In the genomic region with DNA sequence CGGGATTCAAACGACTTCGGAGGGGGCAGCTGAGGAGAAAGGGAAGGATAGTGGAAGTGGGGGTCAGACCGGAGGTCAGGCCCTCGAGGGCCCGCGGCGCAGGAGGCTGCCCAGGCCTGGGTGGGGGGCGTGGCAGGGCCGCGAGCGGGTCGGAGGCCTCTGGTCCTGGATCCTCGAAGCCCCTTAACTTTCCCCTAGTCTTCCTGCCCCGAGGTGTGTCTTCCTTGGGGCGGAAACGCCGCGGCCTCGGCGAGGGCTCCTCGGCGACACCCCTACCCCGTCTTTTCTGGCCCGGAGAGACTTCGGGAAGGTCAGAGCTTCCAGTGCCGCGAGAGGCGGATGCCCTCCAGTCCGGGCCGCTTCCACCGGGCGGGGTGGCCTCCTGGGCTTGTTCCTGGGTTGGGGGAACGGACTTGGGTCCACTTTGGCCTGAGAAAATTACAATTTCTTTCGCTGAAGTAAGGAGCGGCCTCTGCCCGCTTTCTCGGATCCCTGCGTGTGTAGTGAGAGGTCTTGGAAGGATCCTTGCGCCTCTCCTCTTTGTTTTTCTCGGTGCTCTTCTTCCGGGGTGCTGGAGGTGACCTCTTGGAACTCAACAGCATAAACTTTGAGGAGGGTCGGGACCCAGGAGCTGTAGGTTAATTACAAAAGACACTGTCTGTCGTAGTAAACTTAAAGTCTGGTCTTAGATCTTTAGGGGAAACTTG, we compare ENCODE assay signal across 8 cellular contexts. TPM values are rescaled to one million over a fixed set of nuclear protein-coding genes. Genes with fewer than 3 reads are reported as not detected.
DNase-seq lines count a peak whose midpoint lies in the region; ATAC-seq and TF ChIP-seq lines count a peak whose summit lies in the region.

No MANE protein-coding gene starts in this region.

- ATAC-seq in GM18868 (IDR thresholded peaks at IDR 0.05; ENCODE audit: unreplicated experiment) (peak; percentile 6), HG03064 (IDR thresholded peaks at IDR 0.05; ENCODE audit: low read depth, unreplicated experiment) (peak; percentile 12), left lung (peak; percentile 43)

- H3K4me1 ChIP-seq in SJCRH30, result no peaks in the 10 kb centered on the region
- H3K4me1 ChIP-seq in left lung, result peaks cover 13 to 53% of the 10 kb centered on the region in 2 donors
- peaks cover 39 to 54% (median 48%) of the 10 kb centered on the region in 4 donors for H3K4me1 ChIP-seq in stomach

- H3K9me3 ChIP-seq in SJCRH30 (replicated peaks) (no peaks in the 10 kb centered on the region), left lung (no peaks in the 10 kb centered on the region), stomach (no peaks in the 10 kb centered on the region)

- H3K36me3 ChIP-seq in SJCRH30, result 0 out of 2 replicates have a peak, but pooled peaks cover 4% of the 10 kb centered on the region
- H3K36me3 ChIP-seq in left lung, result no peaks in the 10 kb centered on the region
- peaks cover 0 to 4% (median 0%) of the 10 kb centered on the region in 4 donors for H3K36me3 ChIP-seq in stomach

- WGBS in stomach, 5 donors, result 0 to 1% (median 1%) methylated on average over 17 to 44 of the region's 44 CpGs

- no peak for TF ChIP-seq POLR2A in stomach (IDR thresholded peaks at IDR 0.05)

- H3K27ac ChIP-seq in SJCRH30 (peak overlapping the region; percentile 88), left lung (peak overlapping the region; percentile 92 to 99), stomach (peak overlapping the region; percentile 94 to 99 (median 96))

- H3K4me3 ChIP-seq in SJCRH30 (peak overlapping the region; percentile 85), choroid plexus epithelial cell (ENCODE audit: low read depth, low read length) (peak overlapping the region; percentile 96), left lung (peak overlapping the region; percentile 70 to 85), stomach (peak overlapping the region; percentile 79 to 98 (median 90))

- TF ChIP-seq EP300 in stomach (IDR thresholded peaks at IDR 0.05), result no peak

- no peaks in the 10 kb centered on the region for H3K27me3 ChIP-seq in SJCRH30
- no peaks in the 10 kb centered on the region for H3K27me3 ChIP-seq in left lung
- no peaks in the 10 kb centered on the region for H3K27me3 ChIP-seq in stomach

- intact Hi-C loops in left lung (cut with DNase I), result no loop called here
- intact Hi-C loops in stomach (cut with DNase I; ENCODE audit: low total_unique reads), result no loop called here

- TF ChIP-seq CTCF in choroid plexus epithelial cell (conservative IDR thresholded peaks at IDR 0.05; ENCODE audit: low read depth, low read length) (no peak), left lung (IDR thresholded peaks at IDR 0.05) (no peak), stomach (IDR thresholded peaks at IDR 0.05) (no peak)

- DNase-seq in AG08396 (ENCODE audit: low spot score), result peak; percentile 41
- peak; percentile 20 to 23 for DNase-seq in SJCRH30
- peak; percentile 67 for DNase-seq in choroid plexus epithelial cell (ENCODE audit: low read depth)
- DNase-seq in left lung, result peak; percentile 49 to 89
- DNase-seq in stomach, result peak; percentile 37
- no peak for DNase-seq in foreskin melanocyte

RNA-seq across cellular contexts. Expression of a gene that starts 0.5 kb away (rescaled TPM):
- 179 and 184 TPM in 2 replicates for total RNA-seq in SJCRH30 (2014; rRNA removed; shearing (Covaris generic))
- total RNA-seq in left lung (100 to 1,000 TPM; 156 to 175 TPM), stomach (100 to 1,000 TPM; 159 to 270 (median 222) TPM)
- 100 to 1,000 TPM in 1 of 3 donors, 10 to 100 TPM in 2; 76.0 to 141 (median 83.9) TPM for polyA plus RNA-seq in stomach

RNA-seq across cellular contexts. Expression of a gene that starts 11.8 kb away (rescaled TPM):
- total RNA-seq in SJCRH30 (2014; rRNA removed; shearing (Covaris generic)), result 6.0 and 7.5 TPM in 2 replicates
- 1 to 10 TPM; 5.3 to 6.6 TPM for total RNA-seq in left lung
- 100 to 1,000 TPM in 1 of 5 donors, 1 to 10 TPM in 3, under 1 TPM in 1; 0.45 to 240 (median 5.8) TPM for total RNA-seq in stomach
- polyA plus RNA-seq in stomach, result 1 to 10 TPM; 3.5 to 5.3 (median 5.2) TPM

RNA-seq across cellular contexts. Expression of a gene that starts 50.1 kb away (rescaled TPM):
- 13.9 and 15.3 TPM in 2 replicates for total RNA-seq in SJCRH30 (2014; rRNA removed; shearing (Covaris generic))
- total RNA-seq in left lung, result 10 to 100 TPM; 22.8 to 24.3 TPM
- 10 to 100 TPM in 3 of 5 donors, 1 to 10 TPM in 2; 8.5 to 33.4 (median 16.9) TPM for total RNA-seq in stomach
- polyA plus RNA-seq in stomach, result 1 to 10 TPM; 4.2 to 9.3 (median 7.2) TPM
